8 cellular contexts compared by ENCODE assay signal in the genomic region with DNA sequence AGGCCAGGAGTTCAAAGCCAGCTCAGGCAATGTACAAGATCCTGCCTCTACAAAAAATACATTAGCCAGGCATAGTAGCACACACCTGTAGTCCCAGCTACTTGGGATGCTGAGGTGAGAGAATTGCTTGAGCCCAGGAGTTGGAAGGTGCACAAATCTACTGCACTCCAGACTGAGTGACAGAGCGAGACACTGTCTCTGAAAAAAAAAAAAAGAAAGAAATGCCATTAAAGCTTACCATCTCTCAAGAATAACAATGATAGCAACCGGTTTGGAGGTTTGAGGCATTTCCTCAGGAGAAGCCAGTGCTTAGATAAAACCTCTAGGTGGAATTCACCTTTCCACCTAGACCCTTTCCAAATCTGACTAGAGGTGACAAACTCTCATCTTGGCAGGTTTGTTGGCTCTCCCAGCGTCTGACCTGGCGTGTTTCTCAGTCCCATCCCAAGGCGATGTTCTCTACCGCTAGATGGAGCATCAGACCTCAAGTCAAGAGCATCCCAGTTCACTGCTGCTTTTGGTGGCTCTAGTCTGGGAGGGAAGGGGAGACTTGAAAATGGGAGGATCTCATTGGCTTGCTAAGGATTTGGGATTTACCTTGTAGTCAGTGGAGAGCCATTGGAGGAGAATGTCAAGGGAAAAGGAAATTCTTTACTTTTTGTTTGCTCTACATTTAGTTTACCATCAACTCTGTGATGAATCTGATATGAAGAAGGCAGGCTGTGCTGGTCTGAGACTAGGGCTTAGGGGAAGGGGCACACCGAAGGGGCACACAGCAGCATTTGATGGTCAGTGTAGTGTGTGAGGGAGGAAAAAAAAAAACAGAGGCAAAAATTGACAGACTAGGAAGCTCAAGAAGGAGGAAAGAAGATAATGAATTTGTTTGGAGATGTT.
DNase-seq lines count a peak whose midpoint lies in the region; ATAC-seq and TF ChIP-seq lines count a peak whose summit lies in the region.

No MANE protein-coding gene starts in this region.

- no peak for TF ChIP-seq EP300 in upper lobe of left lung (IDR thresholded peaks at IDR 0.05)

- peak; percentile 85 for ATAC-seq in GM21786 (IDR thresholded peaks at IDR 0.05; ENCODE audit: unreplicated experiment)
- ATAC-seq in upper lobe of left lung (ENCODE audit: low FRiP score in 2 of 2), result peak; percentile 75 to 86
- ATAC-seq in HG03571 (IDR thresholded peaks at IDR 0.05; ENCODE audit: unreplicated experiment), result no peak

- H3K4me1 ChIP-seq in upper lobe of left lung, result peaks cover 0 to 4% (median 0%) of the 10 kb centered on the region in 4 donors

- peak; percentile 39 for DNase-seq in DMS114 treated with DMSO at 0.1 percent for 48 hours (lab: John Stamatoyannopoulos, UW; ENCODE audit: unreplicated experiment)
- DNase-seq in NCI-H146 treated with DMSO at 0.1 percent for 48 hours (lab: John Stamatoyannopoulos, UW; ENCODE audit: unreplicated experiment), result peak; percentile 91
- DNase-seq in activated CD4-positive, alpha-beta T cell treated with anti-CD3 and anti-CD28 coated beads for 48 hours, result peak; percentile 24
- peak; percentile 81 for DNase-seq in epithelial cell of esophagus (ENCODE audit: low read depth)
- peak; percentile 56 for DNase-seq in mucosa of gallbladder (ENCODE audit: low spot score)
- DNase-seq in upper lobe of left lung, result peak in 1 of 2 donors; percentile 60

- H3K9me3 ChIP-seq in upper lobe of left lung, result no peaks in the 10 kb centered on the region

- H3K36me3 ChIP-seq in upper lobe of left lung, result peaks cover 0 to 15% (median 2%) of the 10 kb centered on the region in 4 donors

- TF ChIP-seq POLR2A in upper lobe of left lung (IDR thresholded peaks at IDR 0.05), result no peak

- no peak overlapping the region for H3K27ac ChIP-seq in upper lobe of left lung

- H3K4me3 ChIP-seq in epithelial cell of esophagus (ENCODE audit: low read length), result no peak overlapping the region
- no peak overlapping the region for H3K4me3 ChIP-seq in upper lobe of left lung

- H3K27me3 ChIP-seq in upper lobe of left lung, result no peaks in the 10 kb centered on the region

- TF ChIP-seq CTCF in epithelial cell of esophagus (IDR thresholded peaks at IDR 0.05; ENCODE audit: insufficient read depth, low read depth, low read length, missing control alignments) (peak; percentile 91), upper lobe of left lung (IDR thresholded peaks at IDR 0.05) (peak; percentile 41 to 63 (median 48))

- WGBS in upper lobe of left lung, 2 donors, result 40 to 42% methylated on average over 7 of the region's 7 CpGs
